Comparison of ENCODE assay signal across 1 cellular context in genomic region chr11:12625438-12626071, GRCh38.
TF ChIP-seq lines count a peak whose summit lies in the region.

No MANE protein-coding gene starts in this region.

TF ChIP-seq in SK-N-SH treated with all-trans-retinoic acid at 6 μM for 48 hours, 23 proteins besides CTCF, POLR2A, EP300 and RAD21 (continued from another document):
- TF ChIP-seq CSRNP3 (CRISPR knock-in tag; IDR thresholded peaks at IDR 0.05) (no peak), GLIS3 (CRISPR knock-in tag; IDR thresholded peaks at IDR 0.05) (no peak), POU6F1 (CRISPR knock-in tag; IDR thresholded peaks at IDR 0.05; ENCODE audit: borderline replicate concordance, low read depth) (no peak), BACH2 (CRISPR knock-in tag; IDR thresholded peaks at IDR 0.05; ENCODE audit: borderline replicate concordance) (no peak)
